30 cellular contexts compared by ENCODE assay signal in the genomic region with DNA sequence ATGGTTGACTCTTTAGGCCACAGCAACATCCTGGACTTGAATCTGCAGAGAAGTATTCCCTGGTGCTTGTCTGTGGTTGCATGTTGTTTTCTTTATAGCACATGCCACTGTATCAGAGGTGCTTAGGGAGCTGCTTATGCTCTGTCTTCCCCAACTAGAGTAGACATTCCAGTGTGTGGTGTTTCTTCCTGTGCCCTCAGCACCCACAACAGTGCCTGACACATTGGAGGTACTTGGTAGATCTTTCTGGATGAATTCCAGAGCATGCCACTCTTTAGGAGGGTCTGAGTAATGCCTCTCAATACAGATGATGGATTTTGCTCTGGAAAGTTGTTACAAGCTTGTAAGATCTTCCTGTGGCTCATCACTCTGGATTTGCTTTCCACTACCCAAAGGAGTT.
"Had no signal": no experiment of that assay in that cellular context is flagged by ENCODE, and none has a peak within 500 bp of the region (broad histone marks: within the 10 kb centered on the region; RNA-seq: fewer than 3 reads in every experiment).

No MANE protein-coding gene starts in this region.

- H3K9me3 Mint-ChIP-seq: activated CD4-positive, alpha-beta T cell treated with anti-CD3 and anti-CD28 coated beads, Interleukin-2, amount 10 ng/mL, durations not matched to agents 7 days and 5 days; activated naive CD4-positive, alpha-beta T cell treated with anti-CD3 and anti-CD28 coated beads for 36 hours; activated naive CD4-positive, alpha-beta T cell treated with anti-CD3 and anti-CD28 coated beads, Interleukin-2, amount 50 U/mL, for 72 hours; activated T-cell treated with anti-CD3 and anti-CD28 coated beads, Interleukin-2, amount 50 U/mL, for 24 hours; activated T-helper 1 cell treated with anti-CD3 and anti-CD28 coated beads, Interleukin-12 subunit alpha, Interleukin-12 subunit beta, Interleukin-2, Interleukin-4 antibody, amounts not matched to agents 30 ng/mL and 10 ng/mL and 1 ng/mL, durations not matched to agents 14 hours and 24 hours and 36 hours; T-helper 1 cell treated with Interleukin-12 subunit alpha and Interleukin-12 subunit beta and Interleukin-4 antibody, amounts not matched to agents 30 μg/mL and 1 μg/mL, for 36 hours; T-helper 2 cell treated with Interferon-gamma antibody and Interleukin-4, amounts not matched to agents 5 μg/mL and 100 μg/mL, for 36 hours; WTC11 had no signal

- H3K27ac ChIP-seq: brain microvascular endothelial cell, KMS-11, Peyer's patch, SJSA1 had no signal

- H3K4me3 ChIP-seq: Peyer's patch, SJSA1 had no signal

- H3K4me2 ChIP-seq: KMS-11, SK-N-SH had no signal

- H3K36me3 ChIP-seq: brain microvascular endothelial cell, SJSA1 had no signal

- H3K9ac ChIP-seq: KMS-11, SK-N-SH had no signal

- H3K27ac Mint-ChIP-seq: activated CD4-positive, alpha-beta T cell treated with anti-CD3 and anti-CD28 coated beads for 36 hours; activated CD4-positive, alpha-beta T cell treated with anti-CD3 and anti-CD28 coated beads, Interleukin-2, amount 10 ng/mL, durations not matched to agents 7 days and 5 days; activated CD8-positive, alpha-beta T cell treated with anti-CD3 and anti-CD28 coated beads, Interleukin-2, amount 10 ng/mL, durations not matched to agents 7 days and 5 days; activated naive CD4-positive, alpha-beta T cell treated with anti-CD3 and anti-CD28 coated beads for 36 hours; activated naive CD4-positive, alpha-beta T cell treated with anti-CD3 and anti-CD28 coated beads, Interleukin-2, amount 50 U/mL, for 72 hours; activated T-cell treated with anti-CD3 and anti-CD28 coated beads, Interleukin-2, amount 50 U/mL, for 24 hours; activated T-helper 1 cell treated with anti-CD3 and anti-CD28 coated beads, Interleukin-12 subunit alpha, Interleukin-12 subunit beta, Interleukin-2, Interleukin-4 antibody, amounts not matched to agents 30 ng/mL and 10 ng/mL and 1 ng/mL, durations not matched to agents 14 hours and 24 hours and 36 hours; T-helper 1 cell treated with Interleukin-12 subunit alpha and Interleukin-12 subunit beta and Interleukin-4 antibody, amounts not matched to agents 30 μg/mL and 1 μg/mL, for 36 hours; T-helper 2 cell treated with Interferon-gamma antibody and Interleukin-4, amounts not matched to agents 5 μg/mL and 100 μg/mL, for 36 hours; WTC11 had no signal

- H3K4me1 ChIP-seq: Peyer's patch, SJSA1 had no signal

- H3K9me3 ChIP-seq: Peyer's patch, SJSA1, SK-N-SH had no signal

- H3K9me2 ChIP-seq: SK-N-SH had no signal

- H3K36me3 Mint-ChIP-seq: activated naive CD4-positive, alpha-beta T cell treated with anti-CD3 and anti-CD28 coated beads, Interleukin-2, amount 50 U/mL, for 72 hours; WTC11 had no signal

- H3K4me1 Mint-ChIP-seq: activated CD4-positive, alpha-beta T cell treated with anti-CD3 and anti-CD28 coated beads for 36 hours; activated CD4-positive, alpha-beta T cell treated with anti-CD3 and anti-CD28 coated beads, Interleukin-2, amount 10 ng/mL, durations not matched to agents 7 days and 5 days; WTC11 had no signal

- DNase-seq: activated CD4-positive, alpha-beta T cell treated with anti-CD3 and anti-CD28 coated beads for 36 hours; activated CD4-positive, alpha-beta T cell treated with anti-CD3 and anti-CD28 coated beads, Interleukin-2, amount 10 ng/mL, durations not matched to agents 7 days and 5 days; activated CD4-positive, alpha-beta T cell treated with anti-CD3 and anti-CD28 coated beads, Interleukin-2, amount 50 U/mL, for 48 hours; activated CD8-positive, alpha-beta T cell treated with anti-CD3 and anti-CD28 coated beads, Interleukin-2, amount 10 ng/mL, durations not matched to agents 7 days and 5 days; activated gamma-delta T cell treated with Interleukin-2 at 50 U/mL for 16 hours; activated naive CD4-positive, alpha-beta T cell treated with anti-CD3 and anti-CD28 coated beads for 36 hours; activated T-cell treated with anti-CD3 and anti-CD28 coated beads, Interleukin-2, amount 50 U/mL, for 24 hours; anterior cingulate cortex; brain microvascular endothelial cell; NCI-H1105; NCI-H1417 treated with DMSO at 0.1 percent for 48 hours; NCI-H187 treated with DMSO at 0.1 percent for 48 hours; NCI-H2081; NCI-H2171 treated with DMSO at 0.1 percent for 48 hours; NCI-H2227 treated with DMSO at 0.1 percent for 48 hours; NCI-H446 treated with DMSO at 0.1 percent for 48 hours; NCI-H524 treated with DMSO at 0.1 percent for 48 hours; PC-3; Peyer's patch; RPMI8226; SHP77 treated with DMSO at 0.1 percent for 48 hours; SK-N-SH had no signal

- H3K4me3 Mint-ChIP-seq: activated CD4-positive, alpha-beta T cell treated with anti-CD3 and anti-CD28 coated beads for 36 hours; activated CD4-positive, alpha-beta T cell treated with anti-CD3 and anti-CD28 coated beads, Interleukin-2, amount 10 ng/mL, durations not matched to agents 7 days and 5 days; activated CD8-positive, alpha-beta T cell treated with anti-CD3 and anti-CD28 coated beads, Interleukin-2, amount 10 ng/mL, durations not matched to agents 7 days and 5 days; activated naive CD4-positive, alpha-beta T cell treated with anti-CD3 and anti-CD28 coated beads for 36 hours; activated T-cell treated with anti-CD3 and anti-CD28 coated beads, Interleukin-2, amount 50 U/mL, for 24 hours; activated T-helper 1 cell treated with anti-CD3 and anti-CD28 coated beads, Interleukin-12 subunit alpha, Interleukin-12 subunit beta, Interleukin-2, Interleukin-4 antibody, amounts not matched to agents 30 ng/mL and 10 ng/mL and 1 ng/mL, durations not matched to agents 14 hours and 24 hours and 36 hours; T-helper 1 cell treated with Interleukin-12 subunit alpha and Interleukin-12 subunit beta and Interleukin-4 antibody, amounts not matched to agents 30 μg/mL and 1 μg/mL, for 36 hours; T-helper 2 cell treated with Interferon-gamma antibody and Interleukin-4, amounts not matched to agents 5 μg/mL and 100 μg/mL, for 36 hours; WTC11 had no signal

- ATAC-seq: activated CD4-positive, alpha-beta T cell treated with anti-CD3 and anti-CD28 coated beads for 36 hours; activated CD4-positive, CD25-positive, alpha-beta regulatory T cell treated with anti-CD3 and anti-CD28 coated beads, Interleukin-2, amount 50 U/mL, for 24 hours; activated CD8-positive, alpha-beta T cell treated with anti-CD3 and anti-CD28 coated beads, Interleukin-2, amount 10 ng/mL, durations not matched to agents 7 days and 5 days; activated naive CD4-positive, alpha-beta T cell treated with anti-CD3 and anti-CD28 coated beads, Interleukin-2, amount 50 U/mL, for 72 hours; PC-3; WTC11 had no signal

- H3K27me3 ChIP-seq: brain microvascular endothelial cell, Peyer's patch, SJSA1 had no signal
